16 cellular contexts compared by ENCODE assay signal in the genomic region with DNA sequence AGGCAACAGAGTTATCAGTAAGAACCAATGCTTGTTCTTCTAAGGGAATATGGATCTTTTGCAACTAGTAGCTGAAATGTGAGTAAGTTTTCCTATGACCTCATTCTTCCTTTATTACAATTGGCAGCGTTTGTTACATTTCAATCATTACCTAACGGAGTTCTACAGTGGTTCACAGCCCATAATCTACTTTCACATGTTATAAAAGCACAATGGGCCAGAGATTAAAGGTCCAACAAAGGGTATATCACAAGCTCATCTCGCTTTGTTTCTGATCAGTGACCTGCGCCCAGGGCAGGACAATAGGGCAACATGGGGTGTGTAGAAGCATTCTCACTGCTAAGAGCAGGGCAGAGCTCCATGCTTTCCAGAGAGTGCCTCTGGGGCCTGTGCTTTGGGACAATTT.
"Had no signal": no experiment of that assay in that cellular context is flagged by ENCODE, and none has a peak within 500 bp of the region (broad histone marks: within the 10 kb centered on the region; RNA-seq: fewer than 3 reads in every experiment).

No MANE protein-coding gene starts in this region.

- ATAC-seq: esophagus mucosa; left ventricle myocardium superior; sciatic nerve; stimulated activated naive B cell treated with anti-CD40 and anti-IgM and Interleukin-4, amounts not matched to agents 10 μg/mL and 1 μg/mL and 100 μg/mL, for 72 hours had no signal

- H3K27ac ChIP-seq: neutrophil, SJSA1, VCaP had no signal

- H3K27me3 ChIP-seq: neutrophil, SJSA1 had no signal

- H3K9me3 ChIP-seq: neutrophil, SJSA1 had no signal

- H3K4me3 ChIP-seq: SJSA1 had no signal

- FAIRE-seq: islet of Langerhans had no signal

- DNase-seq: activated CD4-positive, alpha-beta memory T cell treated with anti-CD3 and anti-CD28 coated beads, Interleukin-2, amount 10 ng/mL, durations not matched to agents 7 days and 5 days; activated CD8-positive, alpha-beta memory T cell treated with anti-CD3 and anti-CD28 coated beads, Interleukin-2, amount 50 U/mL, for 48 hours; activated naive CD8-positive, alpha-beta T cell treated with anti-CD3 and anti-CD28 coated beads, Interleukin-2, amount 10 ng/mL, durations not matched to agents 7 days and 5 days; cortex of kidney; foreskin fibroblast; left ventricle myocardium superior; posterior cingulate gyrus; stimulated activated CD4-positive, alpha-beta T cell treated with anti-CD3 and anti-CD28 coated beads, Interleukin-2, amount 100 ng/mL, for 24 hours; stimulated activated naive B cell treated with anti-CD40 and anti-IgM and Interleukin-4, amounts not matched to agents 10 μg/mL and 1 μg/mL and 100 μg/mL, for 72 hours; T-helper 9 cell had no signal

- H3K36me3 ChIP-seq: neutrophil, SJSA1 had no signal
